Comparison of ENCODE assay signal across 11 cellular contexts in genomic region chr6:170280689-170281045, GRCh38. TPM values are rescaled to one million over a fixed set of nuclear protein-coding genes. Genes with fewer than 3 reads are reported as not detected.
A peak's percentile ranks its signal among the peaks of the same experiment; 100 is the strongest.
DNase-seq lines count a peak whose midpoint lies in the region; ATAC-seq, FAIRE-seq and TF ChIP-seq lines count a peak whose summit lies in the region.
"Had no signal": no experiment of that assay in that cellular context is flagged by ENCODE, and none has a peak within 500 bp of the region (broad histone marks: within the 10 kb centered on the region; RNA-seq: fewer than 3 reads in every experiment).

No MANE protein-coding gene starts in this region.

- 0 out of 2 replicates have a peak, but pooled peaks cover 5% of the 10 kb centered on the region for H3K27me3 ChIP-seq in BE2C
- H3K27me3 ChIP-seq in mucosa of stomach (ENCODE audit: control insufficient read depth, insufficient read depth, low read length) = no peaks in the 10 kb centered on the region

- H3K9me3 ChIP-seq in BE2C (no peaks in the 10 kb centered on the region), mucosa of stomach (ENCODE audit: control insufficient read depth, low read length) (no peaks in the 10 kb centered on the region)

- H3K36me3 Mint-ChIP-seq in activated naive CD4-positive, alpha-beta T cell treated with anti-CD3 and anti-CD28 coated beads, Interleukin-2, amount 50 U/mL, for 72 hours = peaks cover 0 to 4% of the 10 kb centered on the region in 2 donors

- ATAC-seq in GM21786 (IDR thresholded peaks at IDR 0.05; ENCODE audit: unreplicated experiment) (peak; percentile 23), HG02884 (IDR thresholded peaks at IDR 0.05; ENCODE audit: unreplicated experiment) (no peak)
- peak; percentile 56 to 63 for ATAC-seq in activated naive CD4-positive, alpha-beta T cell treated with anti-CD3 and anti-CD28 coated beads, Interleukin-2, amount 50 U/mL, for 72 hours

- H3K9ac ChIP-seq in mucosa of stomach (ENCODE audit: low read length) = peak overlapping the region; percentile 68

- H3K36me3 ChIP-seq in BE2C = no peaks in the 10 kb centered on the region
- H3K36me3 ChIP-seq in mucosa of stomach (ENCODE audit: control insufficient read depth, insufficient read depth, low read length) = no peaks in the 10 kb centered on the region

- H3K4me1 ChIP-seq in BE2C (peaks cover under 1% of the 10 kb centered on the region; the same call in 1 of the 2 replicates), mucosa of stomach (ENCODE audit: control insufficient read depth, insufficient read depth, low read length) (peaks cover 36% of the 10 kb centered on the region)

- TF ChIP-seq CTCF in BE2C (IDR thresholded peaks at IDR 0.05; ENCODE audit: low read depth, low read length) = no peak

- H3K9me3 Mint-ChIP-seq in activated naive CD4-positive, alpha-beta T cell treated with anti-CD3 and anti-CD28 coated beads, Interleukin-2, amount 50 U/mL, for 72 hours = no peaks in the 10 kb centered on the region

- H3K4me3 ChIP-seq in BE2C (ENCODE audit: low read depth, low read length) (peak overlapping the region; percentile 72), mucosa of stomach (ENCODE audit: low read length) (peak overlapping the region; percentile 65)

- FAIRE-seq in HTR-8/SVneo (lab: Jason Lieb, UNC) = no peak
- FAIRE-seq: GM18507 had no signal

- DNase-seq in BE2C (no peak), medulla oblongata (ENCODE audit: extremely low spot score) (no peak), HTR-8/SVneo (ENCODE audit: insufficient read length, low spot score) (no peak), NCI-H2081 treated with DMSO at 0.1 percent for 48 hours (lab: John Stamatoyannopoulos, UW) (no peak)
- DNase-seq in activated naive CD4-positive, alpha-beta T cell treated with anti-CD3 and anti-CD28 coated beads, Interleukin-2, amount 50 U/mL, for 72 hours (ENCODE audit: low spot score in 2 of 2) = no peak
- DNase-seq: left cardiac atrium, MV-4-11 had no signal

- H3K27ac Mint-ChIP-seq in activated naive CD4-positive, alpha-beta T cell treated with anti-CD3 and anti-CD28 coated beads, Interleukin-2, amount 50 U/mL, for 72 hours = no peak overlapping the region

RNA-seq across cellular contexts. Expression of gene DLL1, which starts 10.2 kb away (rescaled TPM):
- polyA plus RNA-seq in BE2C (2012; ENCODE audit: insufficient read depth, insufficient read length, low read depth) = 0.37 TPM
- total RNA-seq in activated naive CD4-positive, alpha-beta T cell treated with anti-CD3 and anti-CD28 coated beads, Interleukin-2, amount 50 U/mL, for 72 hours = 1 to 10 TPM; 1.1 to 2.6 TPM

RNA-seq across cellular contexts. Expression of gene FAM120B, which starts 25.9 kb away (rescaled TPM):
- polyA plus RNA-seq in BE2C (2012; ENCODE audit: insufficient read depth, insufficient read length, low read depth) = 32.9 TPM
- total RNA-seq in activated naive CD4-positive, alpha-beta T cell treated with anti-CD3 and anti-CD28 coated beads, Interleukin-2, amount 50 U/mL, for 72 hours = 10 to 100 TPM; 14.1 to 25.9 TPM
